In the genomic region with DNA sequence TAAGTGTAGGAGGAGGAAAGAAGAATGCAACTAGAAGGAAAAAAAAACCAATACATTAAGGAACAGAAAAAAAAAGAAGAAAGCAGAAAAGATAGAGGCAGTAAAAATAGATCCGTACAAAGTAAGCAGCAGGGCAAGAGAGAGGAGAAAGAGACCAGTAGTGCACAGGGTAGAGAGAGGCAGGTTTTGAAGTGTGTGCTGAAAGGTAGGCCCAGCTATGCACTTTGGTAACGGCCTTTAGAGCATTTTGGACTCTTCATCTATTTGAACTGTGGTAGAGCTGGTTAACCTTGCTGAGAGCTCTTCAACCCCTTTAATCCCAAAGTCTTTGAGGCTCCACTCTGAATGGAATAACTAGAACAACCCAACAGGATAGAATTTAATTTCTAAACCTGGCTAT, we compare ENCODE assay signal across 30 cellular contexts. TPM values are rescaled to one million over a fixed set of nuclear protein-coding genes. Genes with fewer than 3 reads are reported as not detected.
"Had no signal": no experiment of that assay in that cellular context is flagged by ENCODE, and none has a peak within 500 bp of the region (broad histone marks: within the 10 kb centered on the region; RNA-seq: fewer than 3 reads in every experiment).

No MANE protein-coding gene starts in this region.

- H3K36me3 Mint-ChIP-seq: mesothelial cell of epicardium; naive B cell; naive thymus-derived CD8-positive, alpha-beta T cell had no signal

- H3K27me3 Mint-ChIP-seq: dendritic cell treated with granulocyte-macrophage colony-stimulating factor and Interleukin-4, amounts not matched to agents 40 ng/mL and 50 ng/mL, for 4 days; effector memory CD8-positive, alpha-beta T cell; naive B cell; naive thymus-derived CD8-positive, alpha-beta T cell had no signal

- H3K9me3 Mint-ChIP-seq: dendritic cell treated with granulocyte-macrophage colony-stimulating factor and Interleukin-4, amounts not matched to agents 40 ng/mL and 50 ng/mL, for 4 days; effector memory CD8-positive, alpha-beta T cell; endodermal cell; mesothelial cell of epicardium had no signal

- H3K4me3 ChIP-seq: colonic mucosa, esophagus squamous epithelium, gastrocnemius medialis, heart right ventricle, left ventricle myocardium inferior, lower lobe of right lung, mucosa of descending colon had no signal

- H3K9me3 ChIP-seq: colonic mucosa, esophagus squamous epithelium, gastrocnemius medialis, heart right ventricle, left ventricle myocardium inferior, lower lobe of right lung, mucosa of descending colon had no signal

- H3K27me3 ChIP-seq: colonic mucosa, esophagus squamous epithelium, gastrocnemius medialis, heart right ventricle had no signal

- H3K4me1 ChIP-seq: colonic mucosa, esophagus squamous epithelium, gastrocnemius medialis, heart right ventricle, left ventricle myocardium inferior, lower lobe of right lung had no signal

- DNase-seq: colonic mucosa; cortex of kidney; effector CD8-positive, alpha-beta T cell; effector memory CD8-positive, alpha-beta T cell; endodermal cell; erythroblast; esophagus squamous epithelium; foreskin fibroblast; foreskin melanocyte; gastrocnemius medialis; glutamatergic neuron; head of caudate nucleus; heart right ventricle; hippocampal formation; left cardiac atrium; left ventricle myocardium inferior; lower lobe of right lung; mesenchymal stem cell; mucosa of descending colon; naive B cell; naive thymus-derived CD8-positive, alpha-beta T cell had no signal

- H3K27ac ChIP-seq: colonic mucosa, epithelial cell of prostate, esophagus squamous epithelium, gastrocnemius medialis, heart right ventricle, left ventricle myocardium inferior, lower lobe of right lung had no signal

- H3K36me3 ChIP-seq: colonic mucosa, esophagus squamous epithelium, gastrocnemius medialis, heart right ventricle, left ventricle myocardium inferior, lower lobe of right lung had no signal

- H3K4me1 Mint-ChIP-seq: endodermal cell; mesothelial cell of epicardium; naive B cell; naive thymus-derived CD8-positive, alpha-beta T cell had no signal

- ATAC-seq: effector memory CD8-positive, alpha-beta T cell; esophagus mucosa; gastrocnemius medialis; heart right ventricle; left cardiac atrium; left lobe of liver; lower lobe of right lung; mucosa of descending colon; naive thymus-derived CD8-positive, alpha-beta T cell had no signal

- H3K4me3 Mint-ChIP-seq: dendritic cell treated with granulocyte-macrophage colony-stimulating factor and Interleukin-4, amounts not matched to agents 40 ng/mL and 50 ng/mL, for 4 days; effector memory CD8-positive, alpha-beta T cell; endodermal cell; mesothelial cell of epicardium; naive B cell; naive thymus-derived CD8-positive, alpha-beta T cell had no signal

- H3K27ac Mint-ChIP-seq: dendritic cell treated with granulocyte-macrophage colony-stimulating factor and Interleukin-4, amounts not matched to agents 40 ng/mL and 50 ng/mL, for 4 days; effector memory CD8-positive, alpha-beta T cell; endodermal cell; mesothelial cell of epicardium; naive B cell; naive thymus-derived CD8-positive, alpha-beta T cell had no signal

RNA-seq across cellular contexts. Expression of a gene that starts 45.2 kb away (rescaled TPM):
- total RNA-seq: dermis microvascular lymphatic vessel endothelial cell; glomerular endothelial cell; lung microvascular endothelial cell; naive thymus-derived CD8-positive, alpha-beta T cell had no signal
- polyA plus RNA-seq: keratinocyte; naive thymus-derived CD8-positive, alpha-beta T cell had no signal
